ENCODE assay signal across 11 cellular contexts in genomic region chr2:152499921-152500320, GRCh38.
DNase-seq lines count a peak whose midpoint lies in the region; ATAC-seq and TF ChIP-seq lines count a peak whose summit lies in the region.
"Had no signal": no experiment of that assay in that cellular context is flagged by ENCODE, and none has a peak within 500 bp of the region (broad histone marks: within the 10 kb centered on the region; RNA-seq: fewer than 3 reads in every experiment).

No MANE protein-coding gene starts in this region.

- no peaks in the 10 kb centered on the region for H3K36me3 ChIP-seq in GM23248 (ENCODE audit: low read depth)
- no peaks in the 10 kb centered on the region for H3K36me3 ChIP-seq in right lobe of liver
- H3K36me3 ChIP-seq in tibial artery, result no peaks in the 10 kb centered on the region

- peaks cover 86% of the 10 kb centered on the region for H3K79me2 ChIP-seq in GM23248 (ENCODE audit: insufficient read depth)

- peaks cover 9% of the 10 kb centered on the region; the same call in 1 of the 2 replicates for H3F3A ChIP-seq in GM23248 (ENCODE audit: insufficient read depth)

- H3K27ac ChIP-seq in GM23248 (peak overlapping the region; percentile 35), caudate nucleus (ENCODE audit: low read depth, low read length) (peak overlapping the region; percentile 69), right lobe of liver (peak overlapping the region in 2 of 3 donors; percentile 28 to 58), tibial artery (peak overlapping the region; percentile 54 to 63)

- H2AFZ ChIP-seq in GM23248, result peak overlapping the region; percentile 4; the same call in 1 of the 2 replicates

- TF ChIP-seq POLR2A in right lobe of liver (IDR thresholded peaks at IDR 0.05), result no peak

- ATAC-seq in right lobe of liver, result peak; percentile 70 to 80 (median 76)
- ATAC-seq in GM18861 (IDR thresholded peaks at IDR 0.05; ENCODE audit: unreplicated experiment), result no peak

- DNase-seq in GM23248 (peak; percentile 49), caudate nucleus (lab: John Stamatoyannopoulos, UW) (peak in 2 of 61 donors; percentile 10 to 22), right lobe of liver (no peak), tibial artery (peak in 1 of 2 donors; percentile 48), dedifferentiated amniotic fluid mesenchymal stem cell (ENCODE audit: extremely low spot score) (no peak), NCI-H2227 treated with DMSO at 0.1 percent for 48 hours (lab: John Stamatoyannopoulos, UW) (no peak)
- DNase-seq in central memory CD4-positive, alpha-beta T cell, result no peak
- DNase-seq: NCI-H146; stimulated activated CD4-positive, alpha-beta T cell treated with anti-CD3 and anti-CD28 coated beads, Interleukin-4, amount 100 ng/mL, for 1 hour; T-helper 2 cell had no signal

- peak overlapping the region; percentile 41 for H3K4me3 ChIP-seq in GM23248
- H3K4me3 ChIP-seq in right lobe of liver, result no peak overlapping the region
- peak overlapping the region in 1 of 2 donors; percentile 10 for H3K4me3 ChIP-seq in tibial artery

- H3K4me1 ChIP-seq in GM23248 (ENCODE audit: insufficient read depth) (peaks cover 24% of the 10 kb centered on the region), right lobe of liver (peaks cover 0 to 4% (median 0%) of the 10 kb centered on the region in 4 donors), tibial artery (peaks cover 0 to 47% (median 12%) of the 10 kb centered on the region in 4 donors)

- no peaks in the 10 kb centered on the region for H3K9me2 ChIP-seq in GM23248 (ENCODE audit: insufficient read depth)

- peak overlapping the region; percentile 31 for H3K9ac ChIP-seq in GM23248

- no peaks in the 10 kb centered on the region for H3K27me3 ChIP-seq in GM23248 (replicated peaks; ENCODE audit: insufficient read depth)
- H3K27me3 ChIP-seq in right lobe of liver, result no peaks in the 10 kb centered on the region
- no peaks in the 10 kb centered on the region for H3K27me3 ChIP-seq in tibial artery

- in situ Hi-C loops in GM23248 (cut with MboI), result no loop called here

- H4K20me1 ChIP-seq in GM23248 (ENCODE audit: insufficient read depth), result no peaks in the 10 kb centered on the region

- intact Hi-C loops in right lobe of liver (cut with DNase I) (no loop called here), tibial artery (cut with DNase I; ENCODE audit: low total_unique reads) (no loop called here)

- 14 to 16% methylated on average over 2 of the region's 2 CpGs for WGBS in GM23248 (ENCODE audit: low coverage in 1 of 2, low lambda C conversion rate in 2 of 2, missing lambda C conversion rate in 2 of 2), 2 experiments
- WGBS in right lobe of liver (ENCODE audit: insufficient coverage, low coverage, low lambda C conversion rate, missing lambda C conversion rate), result 34% methylated on average over 2 of the region's 2 CpGs

- TF ChIP-seq CTCF in right lobe of liver (IDR thresholded peaks at IDR 0.05) (no peak), tibial artery (IDR thresholded peaks at IDR 0.05) (no peak)

- H3K9me3 ChIP-seq in GM23248 (ENCODE audit: low read depth) (no peaks in the 10 kb centered on the region), right lobe of liver (no peaks in the 10 kb centered on the region), tibial artery (no peaks in the 10 kb centered on the region)

- peak overlapping the region; percentile 39 for H3K4me2 ChIP-seq in GM23248 (ENCODE audit: unreplicated experiment)
